36 cellular contexts compared by ENCODE assay signal in the genomic region with DNA sequence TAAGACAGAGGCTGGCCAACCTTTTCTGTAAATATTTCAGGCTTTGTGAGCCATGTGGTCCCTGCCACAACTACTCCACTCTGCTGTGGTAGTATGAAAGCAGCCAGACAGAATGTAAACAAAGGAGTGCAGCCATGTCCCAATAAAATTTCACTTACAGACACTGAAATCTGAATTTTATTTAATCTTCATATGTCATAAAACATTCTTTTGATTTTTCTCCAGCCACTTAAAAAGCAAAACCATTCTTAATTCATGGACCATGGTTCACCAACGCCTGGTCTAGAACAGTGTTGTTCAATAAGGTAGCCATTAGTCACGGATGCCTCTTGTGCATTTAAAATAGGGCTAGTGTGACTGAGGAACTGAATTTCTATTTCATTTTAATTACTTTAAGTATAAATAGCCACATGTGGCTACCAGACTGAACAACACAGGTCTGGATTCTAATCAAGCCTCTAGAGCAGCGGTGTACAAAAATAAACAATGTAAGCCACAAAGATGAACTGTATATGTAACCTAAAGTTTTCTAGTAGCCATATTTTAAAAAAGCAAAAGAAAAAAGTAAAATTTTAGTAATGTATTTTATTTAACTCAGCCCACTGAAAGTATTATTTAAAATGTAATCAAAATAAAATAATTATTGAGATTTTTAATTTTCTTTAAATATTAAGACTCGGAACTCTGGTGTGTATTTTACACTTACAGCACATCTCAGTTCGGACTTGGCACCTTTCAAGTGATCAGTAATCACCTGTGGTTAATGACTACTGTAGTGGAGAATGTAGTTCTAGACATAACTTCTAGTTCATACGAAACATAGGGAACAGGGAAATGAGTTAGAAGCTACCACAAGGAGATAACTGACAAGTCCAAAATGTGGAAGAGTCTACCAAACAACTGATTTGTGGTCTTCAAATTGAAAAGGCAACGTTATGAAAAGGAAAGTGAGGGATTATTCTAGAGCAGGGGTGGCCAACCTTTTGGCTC. TPM values are rescaled to one million over a fixed set of nuclear protein-coding genes. Genes with fewer than 3 reads are reported as not detected.
DNase-seq lines count a peak whose midpoint lies in the region; ATAC-seq, FAIRE-seq and TF ChIP-seq lines count a peak whose summit lies in the region.
"Had no signal": no experiment of that assay in that cellular context is flagged by ENCODE, and none has a peak within 500 bp of the region (broad histone marks: within the 10 kb centered on the region; RNA-seq: fewer than 3 reads in every experiment).

No MANE protein-coding gene starts in this region.

- TF ChIP-seq CTCF in C4-2B (conservative IDR thresholded peaks at IDR 0.05) (no peak), LNCaP clone FGC (IDR thresholded peaks at IDR 0.05; ENCODE audit: control insufficient read depth, extremely low read depth, insufficient read depth) (no peak), bronchial epithelial cell (IDR thresholded peaks at IDR 0.05; ENCODE audit: insufficient read depth, low read length, severe bottlenecking) (no peak)

- peaks cover 16% of the 10 kb centered on the region for H3K36me3 ChIP-seq in bronchial epithelial cell (ENCODE audit: control insufficient read depth, insufficient read depth, low read length)

- H3K27ac Mint-ChIP-seq in stimulated activated naive CD8-positive, alpha-beta T cell treated with anti-CD3 and anti-CD28 coated beads, Interleukin-15, amount 100 ng/mL, for 72 hours, result no peak overlapping the region
- H3K27ac Mint-ChIP-seq in activated naive CD8-positive, alpha-beta T cell treated with anti-CD3 and anti-CD28 coated beads, Interleukin-2, amount 50 U/mL, for 24 hours, result no peak overlapping the region
- H3K27ac Mint-ChIP-seq: activated naive CD8-positive, alpha-beta T cell; endodermal cell; H9; nephron; stimulated activated memory B cell treated with anti-CD40 and anti-IgM and Interleukin-4, amounts not matched to agents 10 μg/mL and 1 μg/mL and 100 μg/mL, for 72 hours; type B pancreatic cell had no signal

- DNase-seq in LNCaP clone FGC (ENCODE audit: low read depth) (peak; percentile 88), bronchial epithelial cell (ENCODE audit: low read depth) (peak; percentile 34), kidney glomerular epithelial cell (lab: John Stamatoyannopoulos, UW) (peak; percentile 5), NCI-H2029 (lab: John Stamatoyannopoulos, UW) (no peak)
- DNase-seq in stimulated activated naive CD8-positive, alpha-beta T cell treated with anti-CD3 and anti-CD28 coated beads, Interleukin-15, amount 100 ng/mL, for 72 hours, result no peak
- no peak for DNase-seq in stimulated activated CD4-positive, alpha-beta T cell treated with anti-CD3 and anti-CD28 coated beads, Interleukin-1b, Interleukin-23, amount 100 ng/mL, for 48 hours
- DNase-seq in activated naive CD8-positive, alpha-beta T cell treated with anti-CD3 and anti-CD28 coated beads, Interleukin-2, amount 50 U/mL, for 24 hours, result no peak
- DNase-seq: activated CD4-positive, alpha-beta T cell treated with anti-CD3 and anti-CD28 coated beads for 48 hours; activated CD8-positive, alpha-beta memory T cell treated with anti-CD3 and anti-CD28 coated beads for 24 hours; activated effector memory CD4-positive, alpha-beta T cell treated with Interleukin-2 at 50 U/mL for 16 hours; dermis blood vessel endothelial cell; DMS79; endodermal cell; H9; left cardiac atrium; NCI-H1417; NCI-H2029 treated with DMSO at 0.1 percent for 48 hours; NCI-H2227 treated with DMSO at 0.1 percent for 48 hours; NCI-H526; SHP77 treated with DMSO at 0.1 percent for 48 hours; stimulated activated CD4-positive, alpha-beta T cell treated with anti-CD3 and anti-CD28 coated beads, Interleukin-15, amount 100 ng/mL, for 24 hours; substantia nigra; WERI-Rb-1 had no signal

- no peaks in the 10 kb centered on the region for H3K9me3 Mint-ChIP-seq in stimulated activated naive CD8-positive, alpha-beta T cell treated with anti-CD3 and anti-CD28 coated beads, Interleukin-15, amount 100 ng/mL, for 72 hours
- no peaks in the 10 kb centered on the region for H3K9me3 Mint-ChIP-seq in activated naive CD8-positive, alpha-beta T cell treated with anti-CD3 and anti-CD28 coated beads, Interleukin-2, amount 50 U/mL, for 24 hours
- H3K9me3 Mint-ChIP-seq: endodermal cell; H9; nephron; stimulated activated memory B cell treated with anti-CD40 and anti-IgM and Interleukin-4, amounts not matched to agents 10 μg/mL and 1 μg/mL and 100 μg/mL, for 72 hours; type B pancreatic cell had no signal

- H3K4me3 Mint-ChIP-seq in stimulated activated naive CD8-positive, alpha-beta T cell treated with anti-CD3 and anti-CD28 coated beads, Interleukin-15, amount 100 ng/mL, for 72 hours, result no peak overlapping the region
- no peak overlapping the region for H3K4me3 Mint-ChIP-seq in activated naive CD8-positive, alpha-beta T cell treated with anti-CD3 and anti-CD28 coated beads, Interleukin-2, amount 50 U/mL, for 24 hours
- H3K4me3 Mint-ChIP-seq: activated naive CD8-positive, alpha-beta T cell; endodermal cell; H9; nephron; stimulated activated memory B cell treated with anti-CD40 and anti-IgM and Interleukin-4, amounts not matched to agents 10 μg/mL and 1 μg/mL and 100 μg/mL, for 72 hours; type B pancreatic cell had no signal

- no peak for FAIRE-seq in bronchial epithelial cell (lab: Jason Lieb, UNC)
- FAIRE-seq: GM18507, GM19239, RCC 7860 had no signal

- H3K27me3 Mint-ChIP-seq in stimulated activated naive CD8-positive, alpha-beta T cell treated with anti-CD3 and anti-CD28 coated beads, Interleukin-15, amount 100 ng/mL, for 72 hours, result no peaks in the 10 kb centered on the region
- H3K27me3 Mint-ChIP-seq in activated naive CD8-positive, alpha-beta T cell treated with anti-CD3 and anti-CD28 coated beads, Interleukin-2, amount 50 U/mL, for 24 hours, result no peaks in the 10 kb centered on the region
- H3K27me3 Mint-ChIP-seq: activated naive CD8-positive, alpha-beta T cell; stimulated activated memory B cell treated with anti-CD40 and anti-IgM and Interleukin-4, amounts not matched to agents 10 μg/mL and 1 μg/mL and 100 μg/mL, for 72 hours; type B pancreatic cell had no signal

- H3K36me3 Mint-ChIP-seq in activated naive CD8-positive, alpha-beta T cell treated with anti-CD3 and anti-CD28 coated beads, Interleukin-2, amount 50 U/mL, for 24 hours (ENCODE audit: low read depth), result peaks cover 57% of the 10 kb centered on the region

- ATAC-seq in stimulated activated naive CD8-positive, alpha-beta T cell treated with anti-CD3 and anti-CD28 coated beads, Interleukin-15, amount 100 ng/mL, for 72 hours, result no peak
- no peak for ATAC-seq in activated naive CD8-positive, alpha-beta T cell treated with anti-CD3 and anti-CD28 coated beads, Interleukin-2, amount 50 U/mL, for 24 hours
- ATAC-seq: esophagus mucosa; gastroesophageal sphincter; left cardiac atrium; stimulated activated memory B cell treated with anti-CD40 and anti-IgM and Interleukin-4, amounts not matched to agents 10 μg/mL and 1 μg/mL and 100 μg/mL, for 72 hours had no signal

- H3K4me1 Mint-ChIP-seq in stimulated activated naive CD8-positive, alpha-beta T cell treated with anti-CD3 and anti-CD28 coated beads, Interleukin-15, amount 100 ng/mL, for 72 hours, result no peaks in the 10 kb centered on the region
- H3K4me1 Mint-ChIP-seq in activated naive CD8-positive, alpha-beta T cell treated with anti-CD3 and anti-CD28 coated beads, Interleukin-2, amount 50 U/mL, for 24 hours, result no peaks in the 10 kb centered on the region
- H3K4me1 Mint-ChIP-seq: endodermal cell; H9; stimulated activated memory B cell treated with anti-CD40 and anti-IgM and Interleukin-4, amounts not matched to agents 10 μg/mL and 1 μg/mL and 100 μg/mL, for 72 hours had no signal

- no peak overlapping the region for H3K4me3 ChIP-seq in LNCaP clone FGC (ENCODE audit: low read depth, low read length)
- H3K4me3 ChIP-seq in bronchial epithelial cell (ENCODE audit: low read depth, low read length), result no peak overlapping the region
- H3K4me3 ChIP-seq: ascending aorta; BLaER1 treated with 17β-estradiol and CSF1 and Interleukin-3, amounts not matched to agents 10 nM and 100 nM; gastroesophageal sphincter; hepatocyte had no signal

- H3K27me3 ChIP-seq in bronchial epithelial cell (ENCODE audit: control insufficient read depth, insufficient read depth, low read length), result no peaks in the 10 kb centered on the region
- H3K27me3 ChIP-seq: ascending aorta; BLaER1 treated with 17β-estradiol and CSF1 and Interleukin-3, amounts not matched to agents 10 nM and 100 nM; gastroesophageal sphincter; hepatocyte had no signal

- peak overlapping the region; percentile 23 for H3K27ac ChIP-seq in C4-2B
- H3K27ac ChIP-seq: ascending aorta; BLaER1 treated with 17β-estradiol and CSF1 and Interleukin-3, amounts not matched to agents 10 nM and 100 nM; gastroesophageal sphincter; hepatocyte; WERI-Rb-1 had no signal

RNA-seq across cellular contexts. Expression of a gene that starts 14.3 kb away (rescaled TPM):
- total RNA-seq in bronchial epithelial cell, result 8.7 and 12.6 TPM in 2 replicates

RNA-seq across cellular contexts. Expression of a gene that starts 17.1 kb away (rescaled TPM):
- total RNA-seq in bronchial epithelial cell, result 14.2 and 30.7 TPM in 2 replicates

Comparison
In these comparisons a context has a peak if more than half of its experiments do, and no peak if none do; other contexts are left out.
1. DNase-seq: peak in LNCaP clone FGC (single experiment), bronchial epithelial cell (single experiment) and kidney glomerular epithelial cell (single experiment); none in stimulated activated naive CD8-positive, alpha-beta T cell treated with anti-CD3 and anti-CD28 coated beads, Interleukin-15, amount 100 ng/mL, for 72 hours (0 of 2), stimulated activated CD4-positive, alpha-beta T cell treated with anti-CD3 and anti-CD28 coated beads, Interleukin-1b, Interleukin-23, amount 100 ng/mL, for 48 hours (single experiment), NCI-H2029 (single experiment) and activated naive CD8-positive, alpha-beta T cell treated with anti-CD3 and anti-CD28 coated beads, Interleukin-2, amount 50 U/mL, for 24 hours (single experiment).